Comparison of ENCODE assay signal across 10 cellular contexts in genomic region chr10:114437456-114438292, GRCh38. TPM values are rescaled to one million over a fixed set of nuclear protein-coding genes. Genes with fewer than 3 reads are reported as not detected.
DNase-seq lines count a peak whose midpoint lies in the region; ATAC-seq and TF ChIP-seq lines count a peak whose summit lies in the region.
"Had no signal": no experiment of that assay in that cellular context is flagged by ENCODE, and none has a peak within 500 bp of the region (broad histone marks: within the 10 kb centered on the region; RNA-seq: fewer than 3 reads in every experiment).

No MANE protein-coding gene starts in this region.

- no peak overlapping the region for H3K4me2 ChIP-seq in PC-9

- no peaks in the 10 kb centered on the region for H3K9me3 ChIP-seq in PC-9 (ENCODE audit: insufficient read depth, low read depth)
- no peaks in the 10 kb centered on the region for H3K9me3 ChIP-seq in thyroid gland
- no peaks in the 10 kb centered on the region for H3K9me3 ChIP-seq in CD4-positive, alpha-beta memory T cell (ENCODE audit: control insufficient read depth in 1 of 2, low read length in 2 of 2)
- H3K9me3 ChIP-seq: neutrophil had no signal

- H4K20me1 ChIP-seq in PC-9 (ENCODE audit: insufficient read depth), result no peaks in the 10 kb centered on the region

- peaks cover 0 to 3% (median 0%) of the 10 kb centered on the region in 4 donors for H3K4me1 Mint-ChIP-seq in CD4-positive, alpha-beta memory T cell

- no peaks in the 10 kb centered on the region for H3K27me3 Mint-ChIP-seq in CD4-positive, alpha-beta memory T cell

- CTCF ChIA-PET in PC-9 (lab: Charles Lee), result no interaction called here
- CTCF ChIA-PET in CD4-positive, alpha-beta memory T cell (lab: Charles Lee; ENCODE audit: partially characterized antibody), result interaction anchor here (1.1 to 1.7 kb wide), 3 partner anchors 33 to 363 kb away, joined by 3 to 5 read pairs (median 4); no protein-coding TSS in a partner anchor

- no peak for TF ChIP-seq POLR2A in thyroid gland (IDR thresholded peaks at IDR 0.05)

- H3K27ac ChIP-seq in PC-9 (no peak overlapping the region), thyroid gland (peak overlapping the region; percentile 77 to 91 (median 87))
- H3K27ac ChIP-seq in CD4-positive, alpha-beta memory T cell (ENCODE audit: low read depth, low read length), result no peak overlapping the region
- H3K27ac ChIP-seq: HL-60, neutrophil had no signal

- TF ChIP-seq CTCF in PC-9 (conservative IDR thresholded peaks at IDR 0.05) (peak; percentile 75), fibroblast of pulmonary artery (IDR thresholded peaks at IDR 0.05; ENCODE audit: low read length, missing control alignments) (peak; percentile 57), thyroid gland (IDR thresholded peaks at IDR 0.05) (peak in 4 of 6 experiments; percentile 19 to 46 (median 38))

- no peak overlapping the region for H2AFZ ChIP-seq in PC-9

- H3K36me3 Mint-ChIP-seq in CD4-positive, alpha-beta memory T cell, result peaks cover 86 to 94% of the 10 kb centered on the region in 2 donors

- H3K4me3 ChIP-seq in PC-9, result no peak overlapping the region
- no peak overlapping the region for H3K4me3 ChIP-seq in fibroblast of pulmonary artery (replicated peaks; ENCODE audit: low read depth, low read length)
- no peak overlapping the region for H3K4me3 ChIP-seq in thyroid gland (replicated peaks in 1 of 3)
- H3K4me3 ChIP-seq in CD4-positive, alpha-beta memory T cell (ENCODE audit: low read length in 2 of 2), result no peak overlapping the region

- H3K27ac Mint-ChIP-seq in CD4-positive, alpha-beta memory T cell, result peak overlapping the region in 3 of 7 donors; percentile 9 to 49 (median 11)

- no peak overlapping the region for H3K4me3 Mint-ChIP-seq in CD4-positive, alpha-beta memory T cell

- H3K36me3 ChIP-seq in PC-9 (ENCODE audit: low read depth) (no peaks in the 10 kb centered on the region), thyroid gland (peaks cover 30 to 43% of the 10 kb centered on the region in 2 donors)
- H3K36me3 ChIP-seq in CD4-positive, alpha-beta memory T cell (ENCODE audit: insufficient read depth, low read length), result peaks cover 72% of the 10 kb centered on the region
- H3K36me3 ChIP-seq: neutrophil had no signal

- POLR2A ChIA-PET in PC-9 (lab: Charles Lee; ENCODE audit: unreplicated experiment), result no interaction called here
- POLR2A ChIA-PET in CD4-positive, alpha-beta memory T cell (lab: Charles Lee; ENCODE audit: partially characterized antibody), result interaction anchor here (0.9 kb wide), 1 partner anchor 10 kb away, joined by 3 read pairs; no protein-coding TSS in a partner anchor

- H3K4me1 ChIP-seq in PC-9 (replicated peaks; ENCODE audit: insufficient read depth) (no peaks in the 10 kb centered on the region), thyroid gland (peaks cover 25 to 32% of the 10 kb centered on the region in 2 donors)
- no peaks in the 10 kb centered on the region for H3K4me1 ChIP-seq in CD4-positive, alpha-beta memory T cell (ENCODE audit: insufficient read depth, low read length)

- intact Hi-C loops in PC-9 (cut with micrococcal nuclease; ENCODE audit: unreplicated experiment) (no loop called here), thyroid gland (cut with DNase I) (loop anchor here (10.0 kb wide), 1 partner anchor 133 kb away; no protein-coding TSS in a partner anchor)
- intact Hi-C loops in CD4-positive, alpha-beta memory T cell (cut with micrococcal nuclease), result no loop called here

- H3K27me3 ChIP-seq in PC-9 (ENCODE audit: insufficient read depth, low read depth) (no peaks in the 10 kb centered on the region), thyroid gland (no peaks in the 10 kb centered on the region)
- H3K27me3 ChIP-seq in CD4-positive, alpha-beta memory T cell (ENCODE audit: insufficient read depth, low read length), result no peaks in the 10 kb centered on the region
- H3K27me3 ChIP-seq: neutrophil had no signal

- no peaks in the 10 kb centered on the region for H3K79me2 ChIP-seq in PC-9 (ENCODE audit: low read depth)

- H3F3A ChIP-seq in PC-9 (ENCODE audit: insufficient read depth, low read depth), result no peaks in the 10 kb centered on the region

- WGBS in thyroid gland, 2 donors, result 70 to 75% methylated on average over 9 of the region's 9 CpGs

- H3K9me2 ChIP-seq in PC-9 (ENCODE audit: insufficient read depth), result no peaks in the 10 kb centered on the region

- DNase-seq in SKM-1 treated with dmso at 0.1 percent for 144 hours (lab: John Stamatoyannopoulos, UW; ENCODE audit: unreplicated experiment), result peak; percentile 17
- no peak for DNase-seq in SKM-1 (lab: John Stamatoyannopoulos, UW; ENCODE audit: unreplicated experiment)
- DNase-seq in PC-9, result no peak
- peak; percentile 32 for DNase-seq in fibroblast of pulmonary artery (ENCODE audit: low read depth)
- DNase-seq in thyroid gland, result no peak
- DNase-seq in CD4-positive, alpha-beta memory T cell, result no peak
- DNase-seq in NCI-H2107 treated with DMSO at 0.1 percent for 48 hours (lab: John Stamatoyannopoulos, UW; ENCODE audit: unreplicated experiment), result no peak

- no peaks in the 10 kb centered on the region for H3K9me3 Mint-ChIP-seq in CD4-positive, alpha-beta memory T cell

- BruUV-seq in PC-9 (replicated peaks; lab: Mats Ljungman, UMichigan), result no TSS peak

- no peak for ATAC-seq in GM21381 (IDR thresholded peaks at IDR 0.05; ENCODE audit: unreplicated experiment)

RNA-seq across cellular contexts. Expression of gene AFAP1L2, which starts 33.4 kb away (rescaled TPM):
- total RNA-seq in PC-9 (2021) (35.4 and 39.9 TPM in 2 replicates), thyroid gland (100 to 1,000 TPM; 135 to 356 (median 299) TPM)
- 1 to 10 TPM; 2.5 to 4.3 TPM for total RNA-seq in CD4-positive, alpha-beta memory T cell
- 1 to 10 TPM in 1 of 2 donors, under 1 TPM in 1; 0.50 to 2.1 TPM for polyA plus RNA-seq in CD4-positive, alpha-beta memory T cell

Comparison
In these comparisons a context has a peak if more than half of its experiments do, and no peak if none do; other contexts are left out.
1. DNase-seq: peak in SKM-1 treated with dmso at 0.1 percent for 144 hours (single experiment) and fibroblast of pulmonary artery (single experiment); none in SKM-1 (single experiment), PC-9 (0 of 2), thyroid gland (0 of 2), CD4-positive, alpha-beta memory T cell (0 of 5) and NCI-H2107 treated with DMSO at 0.1 percent for 48 hours (single experiment).
2. H3K27ac ChIP-seq: peak in thyroid gland (3 of 3); none in PC-9 (single experiment) and CD4-positive, alpha-beta memory T cell (single experiment).
3. Peak in every context shown above with its lines, with median percentiles within 50 percentile points of each other: CTCF ChIP-seq.